In genomic region chr3:127751163-127751621, GRCh38 we compare ENCODE assay signal across 11 cellular contexts.
DNase-seq lines count a peak whose midpoint lies in the region; ATAC-seq, FAIRE-seq and TF ChIP-seq lines count a peak whose summit lies in the region.
"Had no signal": no experiment of that assay in that cellular context is flagged by ENCODE, and none has a peak within 500 bp of the region (broad histone marks: within the 10 kb centered on the region; RNA-seq: fewer than 3 reads in every experiment).

No MANE protein-coding gene starts in this region.

- peak overlapping the region in 1 of 2 experiments; percentile 55 for H3K4ac ChIP-seq in mesenchymal stem cell (ENCODE audit: low read depth in 1 of 2, low read length in 2 of 2)

- peak overlapping the region; percentile 81 to 92 (median 85) for H3K4me2 ChIP-seq in BLaER1 treated with 17β-estradiol and CSF1 and Interleukin-3, amounts not matched to agents 10 nM and 100 nM
- H3K4me2 ChIP-seq in mesenchymal stem cell (ENCODE audit: low read length, poor library complexity, severe bottlenecking), result no peak overlapping the region

- H4K8ac ChIP-seq in mesenchymal stem cell (ENCODE audit: low read length), result no peak overlapping the region

- peak overlapping the region in 1 of 2 experiments; percentile 27 for H2BK12ac ChIP-seq in mesenchymal stem cell (ENCODE audit: low read length in 2 of 2)

- peak overlapping the region in 9 of 11 experiments; percentile 73 to 87 (median 81); a peak in 19 of 22 replicates for H3K27ac ChIP-seq in BLaER1 treated with 17β-estradiol and CSF1 and Interleukin-3, amounts not matched to agents 10 nM and 100 nM
- H3K27ac ChIP-seq in mesenchymal stem cell (ENCODE audit: low read length, poor library complexity, severe bottlenecking) (peak overlapping the region; percentile 78), prostate gland (no peak overlapping the region)
- H3K27ac ChIP-seq: C4-2B had no signal

- no peak overlapping the region for H2AFZ ChIP-seq in mesenchymal stem cell (ENCODE audit: low read depth, low read length)

- no peaks in the 10 kb centered on the region for H3K9me3 ChIP-seq in BLaER1 treated with 17β-estradiol and CSF1 and Interleukin-3, amounts not matched to agents 10 nM and 100 nM (replicated peaks in 1 of 11)
- H3K9me3 ChIP-seq in mesenchymal stem cell (ENCODE audit: control insufficient read depth, low read length) (no peaks in the 10 kb centered on the region), MG63 (no peaks in the 10 kb centered on the region), prostate gland (no peaks in the 10 kb centered on the region)
- H3K9me3 ChIP-seq: left lung had no signal

- no peak overlapping the region for H2BK5ac ChIP-seq in mesenchymal stem cell (ENCODE audit: low read depth, low read length, poor library complexity, severe bottlenecking)

- no peak for FAIRE-seq in RCC 7860 (lab: Jason Lieb, UNC)

- no peak for TF ChIP-seq POLR2A in prostate gland (IDR thresholded peaks at IDR 0.05)

- H3K23ac ChIP-seq in mesenchymal stem cell (ENCODE audit: low read length in 2 of 2), result peak overlapping the region in 1 of 2 experiments; percentile 10

- H2BK120ac ChIP-seq in mesenchymal stem cell (ENCODE audit: low read depth, low read length), result no peak overlapping the region

- 92% methylated on average over 8 of the region's 8 CpGs for WGBS in mesenchymal stem cell
- 97% methylated on average over 7 of the region's 8 CpGs for WGBS in prostate gland

- peaks cover 0 to 40% (median 0%) of the 10 kb centered on the region in 11 experiments; a peak in 8 of 22 replicates for H3K27me3 ChIP-seq in BLaER1 treated with 17β-estradiol and CSF1 and Interleukin-3, amounts not matched to agents 10 nM and 100 nM
- H3K27me3 ChIP-seq in mesenchymal stem cell (ENCODE audit: control insufficient read depth in 1 of 2, insufficient read depth in 1 of 2, low read length in 2 of 2) (no peaks in the 10 kb centered on the region), MG63 (no peaks in the 10 kb centered on the region), prostate gland (replicated peaks; ENCODE audit: insufficient read depth) (no peaks in the 10 kb centered on the region)
- H3K27me3 ChIP-seq: left lung had no signal

- H2AK5ac ChIP-seq in mesenchymal stem cell (ENCODE audit: low read length, severe bottlenecking), result peak overlapping the region; percentile 1

- H3K4me1 ChIP-seq in BLaER1 treated with 17β-estradiol and CSF1 and Interleukin-3, amounts not matched to agents 10 nM and 100 nM, result peaks cover 94 to 98% (median 95%) of the 10 kb centered on the region in 10 experiments
- peaks cover 48% of the 10 kb centered on the region for H3K4me1 ChIP-seq in mesenchymal stem cell (ENCODE audit: control insufficient read depth, insufficient read depth, low read depth, low read length)
- peaks cover 2% of the 10 kb centered on the region for H3K4me1 ChIP-seq in prostate gland (replicated peaks)

- H3K36me3 ChIP-seq in BLaER1 treated with 17β-estradiol and CSF1 and Interleukin-3, amounts not matched to agents 10 nM and 100 nM, result no peaks in the 10 kb centered on the region
- H3K36me3 ChIP-seq in mesenchymal stem cell (ENCODE audit: control insufficient read depth in 1 of 2, insufficient read depth in 2 of 2, low read depth in 1 of 2, low read length in 2 of 2), result peaks cover 6 to 25% of the 10 kb centered on the region in 2 experiments
- no peaks in the 10 kb centered on the region; the same call in 1 of the 2 replicates for H3K36me3 ChIP-seq in MG63
- no peaks in the 10 kb centered on the region for H3K36me3 ChIP-seq in prostate gland

- ATAC-seq in GM18517 (IDR thresholded peaks at IDR 0.05; ENCODE audit: unreplicated experiment), result peak; percentile 1
- ATAC-seq: left lung had no signal

- peak overlapping the region in 1 of 2 experiments; percentile 2 for H3K14ac ChIP-seq in mesenchymal stem cell (ENCODE audit: low read length in 2 of 2)

- no peak overlapping the region for H2BK15ac ChIP-seq in mesenchymal stem cell (ENCODE audit: low read depth, poor library complexity, severe bottlenecking)

- no peak for TF ChIP-seq CTCF in prostate gland (IDR thresholded peaks at IDR 0.05)

- intact Hi-C loops in prostate gland (cut with DNase I), result no loop called here

- H3K4me3 ChIP-seq in BLaER1 treated with 17β-estradiol and CSF1 and Interleukin-3, amounts not matched to agents 10 nM and 100 nM, result no peak overlapping the region; a peak in 1 of 20 replicates
- H3K4me3 ChIP-seq in mesenchymal stem cell (ENCODE audit: insufficient read depth in 1 of 2, low read depth in 1 of 2, low read length in 2 of 2), result peak overlapping the region in 1 of 2 experiments; percentile 7
- H3K4me3 ChIP-seq in MG63, result no peak overlapping the region
- H3K4me3 ChIP-seq in prostate gland, result no peak overlapping the region
- H3K4me3 ChIP-seq: left lung had no signal

- peak overlapping the region in 7 of 11 experiments; percentile 10 to 75 (median 63); a peak in 8 of 22 replicates for H3K9ac ChIP-seq in BLaER1 treated with 17β-estradiol and CSF1 and Interleukin-3, amounts not matched to agents 10 nM and 100 nM
- H3K9ac ChIP-seq in mesenchymal stem cell (ENCODE audit: low read length), result no peak overlapping the region

- H4K91ac ChIP-seq in mesenchymal stem cell (ENCODE audit: low read length), result no peak overlapping the region

- peak; percentile 14 for DNase-seq in RCC 7860 (ENCODE audit: low spot score)
- no peak for DNase-seq in mesenchymal stem cell
- no peak for DNase-seq in NCI-H345 treated with DMSO at 0.1 percent for 48 hours (lab: John Stamatoyannopoulos, UW; ENCODE audit: unreplicated experiment)
- no peak for DNase-seq in MG63
- no peak for DNase-seq in prostate gland (ENCODE audit: low spot score)
- DNase-seq in amygdala (lab: John Stamatoyannopoulos, UW), result no peak
- DNase-seq: left lung; stimulated activated naive CD4-positive, alpha-beta T cell treated with Interleukin-2 at 50 U/mL for 16 hours had no signal

- peak overlapping the region in 1 of 2 experiments; percentile 60 for H3K18ac ChIP-seq in mesenchymal stem cell (ENCODE audit: low read depth in 1 of 2, low read length in 2 of 2)

- peaks cover 20% of the 10 kb centered on the region for H3K79me1 ChIP-seq in mesenchymal stem cell (replicated peaks; ENCODE audit: low read length, poor library complexity, severe bottlenecking)

- no peaks in the 10 kb centered on the region for H4K20me1 ChIP-seq in BLaER1 treated with 17β-estradiol and CSF1 and Interleukin-3, amounts not matched to agents 10 nM and 100 nM

Comparison
In these comparisons a context has a peak if more than half of its experiments do, and no peak if none do; other contexts are left out.
1. H3K27ac ChIP-seq: peak in BLaER1 treated with 17β-estradiol and CSF1 and Interleukin-3, amounts not matched to agents 10 nM and 100 nM (9 of 11) and mesenchymal stem cell (single experiment); none in prostate gland (0 of 2).